In the genomic region with DNA sequence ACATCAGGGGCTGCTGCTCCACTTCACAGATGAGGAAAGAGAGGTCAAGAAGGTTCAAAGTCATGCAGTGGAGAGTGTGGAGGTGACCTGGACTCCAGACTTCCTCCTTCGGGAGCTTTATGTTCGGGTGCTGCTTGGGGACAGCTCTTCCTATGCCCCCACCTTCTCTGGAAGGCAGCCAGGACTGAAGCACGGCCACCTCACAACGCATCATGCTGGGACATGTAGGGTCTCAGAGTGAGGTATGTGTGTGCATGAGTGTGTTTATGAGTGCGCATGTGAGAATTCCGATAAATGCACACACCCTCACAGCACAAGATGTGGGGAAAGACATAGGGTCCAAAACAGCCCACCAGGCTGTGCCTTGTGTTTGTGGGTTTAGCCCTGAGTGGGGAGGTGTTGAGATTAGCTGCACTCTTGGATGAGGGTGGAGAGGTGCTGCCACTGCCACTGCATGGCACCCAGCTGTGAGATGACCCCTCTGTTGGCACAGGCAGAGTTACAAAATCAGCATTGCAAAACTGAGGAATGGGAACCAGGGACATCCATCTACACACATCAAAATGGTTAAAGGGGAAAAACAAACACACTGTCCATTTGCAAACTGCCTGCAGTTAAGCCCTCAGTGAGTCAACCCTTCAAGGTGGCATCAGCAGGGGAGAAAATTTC, we compare ENCODE assay signal across 1 cellular context.
TF ChIP-seq lines count a peak whose summit lies in the region.

No MANE protein-coding gene starts in this region.

TF ChIP-seq in HepG2, 621 proteins besides CTCF, POLR2A, EP300 and RAD21 (continued from another document and continues in another):
- TF ChIP-seq MED1 (CRISPR knock-in tag; IDR thresholded peaks at IDR 0.05): 0 out of 2 replicates have a peak, but pooled peaks have one; percentile 30
- TF ChIP-seq, protein P1, sequence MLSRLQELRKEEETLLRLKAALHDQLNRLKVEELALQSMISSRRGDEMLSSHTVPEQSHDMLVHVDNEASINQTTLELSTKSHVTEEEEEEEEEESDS (CRISPR knock-in tag; IDR thresholded peaks at IDR 0.05; ENCODE audit: borderline replicate concordance): no peak
- no peak for TF ChIP-seq ZNF619 (CRISPR knock-in tag; IDR thresholded peaks at IDR 0.05)
- TF ChIP-seq, protein P2, sequence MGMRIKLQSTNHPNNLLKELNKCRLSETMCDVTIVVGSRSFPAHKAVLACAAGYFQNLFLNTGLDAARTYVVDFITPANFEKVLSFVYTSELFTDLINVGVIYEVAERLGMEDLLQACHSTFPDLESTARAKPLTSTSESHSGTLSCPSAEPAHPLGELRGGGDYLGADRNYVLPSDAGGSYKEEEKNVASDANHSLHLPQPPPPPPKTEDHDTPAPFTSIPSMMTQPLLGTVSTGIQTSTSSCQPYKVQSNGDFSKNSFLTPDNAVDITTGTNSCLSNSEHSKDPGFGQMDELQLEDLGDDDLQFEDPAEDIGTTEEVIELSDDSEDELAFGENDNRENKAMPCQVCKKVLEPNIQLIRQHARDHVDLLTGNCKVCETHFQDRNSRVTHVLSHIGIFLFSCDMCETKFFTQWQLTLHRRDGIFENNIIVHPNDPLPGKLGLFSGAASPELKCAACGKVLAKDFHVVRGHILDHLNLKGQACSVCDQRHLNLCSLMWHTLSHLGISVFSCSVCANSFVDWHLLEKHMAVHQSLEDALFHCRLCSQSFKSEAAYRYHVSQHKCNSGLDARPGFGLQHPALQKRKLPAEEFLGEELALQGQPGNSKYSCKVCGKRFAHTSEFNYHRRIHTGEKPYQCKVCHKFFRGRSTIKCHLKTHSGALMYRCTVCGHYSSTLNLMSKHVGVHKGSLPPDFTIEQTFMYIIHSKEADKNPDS (CRISPR knock-in tag; IDR thresholded peaks at IDR 0.05): no peak
- TF ChIP-seq, protein P3, sequence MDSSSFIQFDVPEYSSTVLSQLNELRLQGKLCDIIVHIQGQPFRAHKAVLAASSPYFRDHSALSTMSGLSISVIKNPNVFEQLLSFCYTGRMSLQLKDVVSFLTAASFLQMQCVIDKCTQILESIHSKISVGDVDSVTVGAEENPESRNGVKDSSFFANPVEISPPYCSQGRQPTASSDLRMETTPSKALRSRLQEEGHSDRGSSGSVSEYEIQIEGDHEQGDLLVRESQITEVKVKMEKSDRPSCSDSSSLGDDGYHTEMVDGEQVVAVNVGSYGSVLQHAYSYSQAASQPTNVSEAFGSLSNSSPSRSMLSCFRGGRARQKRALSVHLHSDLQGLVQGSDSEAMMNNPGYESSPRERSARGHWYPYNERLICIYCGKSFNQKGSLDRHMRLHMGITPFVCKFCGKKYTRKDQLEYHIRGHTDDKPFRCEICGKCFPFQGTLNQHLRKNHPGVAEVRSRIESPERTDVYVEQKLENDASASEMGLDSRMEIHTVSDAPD (CRISPR knock-in tag; IDR thresholded peaks at IDR 0.05): no peak
- no peak for TF ChIP-seq ZNF781 (CRISPR knock-in tag; IDR thresholded peaks at IDR 0.05; ENCODE audit: borderline replicate concordance, not compliant biosample characterization)
- TF ChIP-seq ATRX (CRISPR knock-in tag; IDR thresholded peaks at IDR 0.05; ENCODE audit: borderline replicate concordance): no peak
- TF ChIP-seq ZNF670 (CRISPR knock-in tag; IDR thresholded peaks at IDR 0.05; ENCODE audit: borderline replicate concordance): no peak
- no peak for TF ChIP-seq RFX3 (CRISPR knock-in tag; IDR thresholded peaks at IDR 0.05)
- TF ChIP-seq TMF1 (CRISPR knock-in tag; IDR thresholded peaks at IDR 0.05; ENCODE audit: low read depth): no peak
- TF ChIP-seq NR2F6 (IDR thresholded peaks at IDR 0.05): no peak
- TF ChIP-seq NR2F6 (CRISPR knock-in tag; IDR thresholded peaks at IDR 0.05): peak; percentile 68; the same call in 1 of the 2 replicates
- TF ChIP-seq SAP130 (CRISPR knock-in tag; IDR thresholded peaks at IDR 0.05; ENCODE audit: low read depth): peak; percentile 40; the same call in 1 of the 2 replicates
- TF ChIP-seq, protein P4, sequence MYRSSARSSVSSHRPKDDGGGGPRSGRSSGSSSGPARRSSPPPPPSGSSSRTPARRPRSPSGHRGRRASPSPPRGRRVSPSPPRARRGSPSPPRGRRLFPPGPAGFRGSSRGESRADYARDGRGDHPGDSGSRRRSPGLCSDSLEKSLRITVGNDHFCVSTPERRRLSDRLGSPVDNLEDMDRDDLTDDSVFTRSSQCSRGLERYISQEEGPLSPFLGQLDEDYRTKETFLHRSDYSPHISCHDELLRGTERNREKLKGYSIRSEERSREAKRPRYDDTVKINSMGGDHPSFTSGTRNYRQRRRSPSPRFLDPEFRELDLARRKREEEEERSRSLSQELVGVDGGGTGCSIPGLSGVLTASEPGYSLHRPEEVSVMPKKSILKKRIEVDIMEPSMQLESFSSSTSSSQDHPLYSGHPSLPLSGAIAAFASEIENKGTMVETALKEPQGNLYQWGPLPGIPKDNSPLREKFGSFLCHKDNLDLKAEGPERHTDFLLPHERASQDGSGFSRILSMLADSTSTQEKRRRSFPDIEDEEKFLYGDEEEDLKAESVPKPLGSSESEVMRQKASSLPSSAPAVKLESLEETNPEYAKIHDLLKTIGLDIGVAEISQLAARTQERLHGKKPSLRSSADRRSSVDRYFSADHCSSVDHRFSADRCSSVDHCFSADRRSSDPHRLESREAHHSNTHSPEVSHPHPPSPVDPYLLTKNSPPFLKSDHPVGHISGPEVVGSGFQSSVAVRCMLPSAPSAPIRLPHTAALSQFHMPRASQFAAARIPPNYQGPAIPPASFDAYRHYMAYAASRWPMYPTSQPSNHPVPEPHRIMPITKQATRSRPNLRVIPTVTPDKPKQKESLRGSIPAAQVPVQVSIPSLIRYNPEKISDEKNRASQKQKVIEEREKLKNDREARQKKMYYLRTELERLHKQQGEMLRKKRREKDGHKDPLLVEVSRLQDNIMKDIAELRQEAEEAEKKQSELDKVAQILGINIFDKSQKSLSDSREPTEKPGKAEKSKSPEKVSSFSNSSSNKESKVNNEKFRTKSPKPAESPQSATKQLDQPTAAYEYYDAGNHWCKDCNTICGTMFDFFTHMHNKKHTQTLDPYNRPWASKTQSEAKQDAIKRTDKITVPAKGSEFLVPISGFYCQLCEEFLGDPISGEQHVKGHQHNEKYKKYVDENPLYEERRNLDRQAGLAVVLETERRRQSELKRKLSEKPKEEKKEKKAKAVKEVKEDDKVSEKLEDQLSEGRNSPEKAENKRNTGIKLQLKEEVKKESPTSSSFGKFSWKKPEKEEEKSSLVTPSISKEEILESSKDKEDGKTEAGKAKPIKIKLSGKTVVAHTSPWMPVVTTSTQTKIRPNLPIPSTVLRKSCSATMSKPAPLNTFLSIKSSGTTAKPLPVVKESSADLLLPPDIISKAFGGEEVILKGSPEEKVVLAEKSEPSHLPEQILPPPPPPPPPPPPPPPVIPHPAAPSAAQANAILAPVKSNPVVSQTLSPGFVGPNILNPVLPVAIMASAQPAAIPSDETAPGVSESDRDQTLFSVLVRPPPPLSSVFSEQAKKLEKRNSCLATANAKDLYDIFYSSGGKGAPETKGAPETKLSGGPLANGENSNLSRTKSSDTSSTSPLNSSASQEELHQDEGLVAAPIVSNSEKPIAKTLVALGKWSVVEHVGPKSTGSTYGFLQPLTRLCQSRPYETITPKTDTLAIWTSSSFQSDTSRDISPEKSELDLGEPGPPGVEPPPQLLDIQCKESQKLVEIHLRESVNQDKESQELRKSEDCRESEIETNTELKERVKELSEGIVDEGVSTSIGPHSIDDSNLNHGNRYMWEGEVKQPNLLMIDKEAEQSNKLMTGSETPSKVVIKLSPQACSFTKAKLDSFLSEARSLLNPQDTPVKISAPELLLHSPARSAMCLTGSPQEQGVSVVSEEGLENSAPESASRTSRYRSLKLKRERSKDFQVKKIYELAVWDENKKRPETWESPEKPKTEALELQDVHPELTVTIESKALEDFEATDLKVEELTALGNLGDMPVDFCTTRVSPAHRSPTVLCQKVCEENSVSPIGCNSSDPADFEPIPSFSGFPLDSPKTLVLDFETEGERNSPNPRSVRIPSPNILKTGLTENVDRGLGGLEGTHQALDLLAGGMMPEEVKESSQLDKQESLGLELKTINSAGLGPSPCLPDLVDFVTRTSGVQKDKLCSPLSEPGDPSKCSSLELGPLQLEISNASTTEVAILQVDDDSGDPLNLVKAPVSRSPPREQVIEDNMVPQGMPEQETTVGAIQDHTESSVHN (CRISPR knock-in tag; IDR thresholded peaks at IDR 0.05): no peak
- TF ChIP-seq ZNF484 (CRISPR knock-in tag; IDR thresholded peaks at IDR 0.05; ENCODE audit: borderline replicate concordance, low read depth): no peak
- no peak for TF ChIP-seq PHF20 (CRISPR knock-in tag; IDR thresholded peaks at IDR 0.05)
- TF ChIP-seq, protein P5, sequence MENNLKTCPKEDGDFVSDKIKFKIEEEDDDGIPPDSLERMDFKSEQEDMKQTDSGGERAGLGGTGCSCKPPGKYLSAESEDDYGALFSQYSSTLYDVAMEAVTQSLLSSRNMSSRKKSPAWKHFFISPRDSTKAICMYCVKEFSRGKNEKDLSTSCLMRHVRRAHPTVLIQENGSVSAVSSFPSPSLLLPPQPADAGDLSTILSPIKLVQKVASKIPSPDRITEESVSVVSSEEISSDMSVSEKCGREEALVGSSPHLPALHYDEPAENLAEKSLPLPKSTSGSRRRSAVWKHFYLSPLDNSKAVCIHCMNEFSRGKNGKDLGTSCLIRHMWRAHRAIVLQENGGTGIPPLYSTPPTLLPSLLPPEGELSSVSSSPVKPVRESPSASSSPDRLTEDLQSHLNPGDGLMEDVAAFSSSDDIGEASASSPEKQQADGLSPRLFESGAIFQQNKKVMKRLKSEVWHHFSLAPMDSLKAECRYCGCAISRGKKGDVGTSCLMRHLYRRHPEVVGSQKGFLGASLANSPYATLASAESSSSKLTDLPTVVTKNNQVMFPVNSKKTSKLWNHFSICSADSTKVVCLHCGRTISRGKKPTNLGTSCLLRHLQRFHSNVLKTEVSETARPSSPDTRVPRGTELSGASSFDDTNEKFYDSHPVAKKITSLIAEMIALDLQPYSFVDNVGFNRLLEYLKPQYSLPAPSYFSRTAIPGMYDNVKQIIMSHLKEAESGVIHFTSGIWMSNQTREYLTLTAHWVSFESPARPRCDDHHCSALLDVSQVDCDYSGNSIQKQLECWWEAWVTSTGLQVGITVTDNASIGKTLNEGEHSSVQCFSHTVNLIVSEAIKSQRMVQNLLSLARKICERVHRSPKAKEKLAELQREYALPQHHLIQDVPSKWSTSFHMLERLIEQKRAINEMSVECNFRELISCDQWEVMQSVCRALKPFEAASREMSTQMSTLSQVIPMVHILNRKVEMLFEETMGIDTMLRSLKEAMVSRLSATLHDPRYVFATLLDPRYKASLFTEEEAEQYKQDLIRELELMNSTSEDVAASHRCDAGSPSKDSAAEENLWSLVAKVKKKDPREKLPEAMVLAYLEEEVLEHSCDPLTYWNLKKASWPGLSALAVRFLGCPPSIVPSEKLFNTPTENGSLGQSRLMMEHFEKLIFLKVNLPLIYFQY (CRISPR knock-in tag; IDR thresholded peaks at IDR 0.05; ENCODE audit: borderline replicate concordance): no peak
- TF ChIP-seq, protein P6, sequence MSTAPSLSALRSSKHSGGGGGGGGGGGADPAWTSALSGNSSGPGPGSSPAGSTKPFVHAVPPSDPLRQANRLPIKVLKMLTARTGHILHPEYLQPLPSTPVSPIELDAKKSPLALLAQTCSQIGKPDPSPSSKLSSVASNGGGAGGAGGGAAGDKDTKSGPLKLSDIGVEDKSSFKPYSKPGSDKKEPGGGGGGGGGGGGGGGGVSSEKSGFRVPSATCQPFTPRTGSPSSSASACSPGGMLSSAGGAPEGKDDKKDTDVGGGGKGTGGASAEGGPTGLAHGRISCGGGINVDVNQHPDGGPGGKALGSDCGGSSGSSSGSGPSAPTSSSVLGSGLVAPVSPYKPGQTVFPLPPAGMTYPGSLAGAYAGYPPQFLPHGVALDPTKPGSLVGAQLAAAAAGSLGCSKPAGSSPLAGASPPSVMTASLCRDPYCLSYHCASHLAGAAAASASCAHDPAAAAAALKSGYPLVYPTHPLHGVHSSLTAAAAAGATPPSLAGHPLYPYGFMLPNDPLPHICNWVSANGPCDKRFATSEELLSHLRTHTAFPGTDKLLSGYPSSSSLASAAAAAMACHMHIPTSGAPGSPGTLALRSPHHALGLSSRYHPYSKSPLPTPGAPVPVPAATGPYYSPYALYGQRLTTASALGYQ (CRISPR knock-in tag; IDR thresholded peaks at IDR 0.05): no peak
- TF ChIP-seq, protein P7, sequence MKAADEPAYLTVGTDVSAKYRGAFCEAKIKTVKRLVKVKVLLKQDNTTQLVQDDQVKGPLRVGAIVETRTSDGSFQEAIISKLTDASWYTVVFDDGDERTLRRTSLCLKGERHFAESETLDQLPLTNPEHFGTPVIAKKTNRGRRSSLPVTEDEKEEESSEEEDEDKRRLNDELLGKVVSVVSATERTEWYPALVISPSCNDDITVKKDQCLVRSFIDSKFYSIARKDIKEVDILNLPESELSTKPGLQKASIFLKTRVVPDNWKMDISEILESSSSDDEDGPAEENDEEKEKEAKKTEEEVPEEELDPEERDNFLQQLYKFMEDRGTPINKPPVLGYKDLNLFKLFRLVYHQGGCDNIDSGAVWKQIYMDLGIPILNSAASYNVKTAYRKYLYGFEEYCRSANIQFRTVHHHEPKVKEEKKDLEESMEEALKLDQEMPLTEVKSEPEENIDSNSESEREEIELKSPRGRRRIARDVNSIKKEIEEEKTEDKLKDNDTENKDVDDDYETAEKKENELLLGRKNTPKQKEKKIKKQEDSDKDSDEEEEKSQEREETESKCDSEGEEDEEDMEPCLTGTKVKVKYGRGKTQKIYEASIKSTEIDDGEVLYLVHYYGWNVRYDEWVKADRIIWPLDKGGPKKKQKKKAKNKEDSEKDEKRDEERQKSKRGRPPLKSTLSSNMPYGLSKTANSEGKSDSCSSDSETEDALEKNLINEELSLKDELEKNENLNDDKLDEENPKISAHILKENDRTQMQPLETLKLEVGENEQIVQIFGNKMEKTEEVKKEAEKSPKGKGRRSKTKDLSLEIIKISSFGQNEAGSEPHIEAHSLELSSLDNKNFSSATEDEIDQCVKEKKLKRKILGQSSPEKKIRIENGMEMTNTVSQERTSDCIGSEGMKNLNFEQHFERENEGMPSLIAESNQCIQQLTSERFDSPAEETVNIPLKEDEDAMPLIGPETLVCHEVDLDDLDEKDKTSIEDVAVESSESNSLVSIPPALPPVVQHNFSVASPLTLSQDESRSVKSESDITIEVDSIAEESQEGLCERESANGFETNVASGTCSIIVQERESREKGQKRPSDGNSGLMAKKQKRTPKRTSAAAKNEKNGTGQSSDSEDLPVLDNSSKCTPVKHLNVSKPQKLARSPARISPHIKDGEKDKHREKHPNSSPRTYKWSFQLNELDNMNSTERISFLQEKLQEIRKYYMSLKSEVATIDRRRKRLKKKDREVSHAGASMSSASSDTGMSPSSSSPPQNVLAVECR (CRISPR knock-in tag; IDR thresholded peaks at IDR 0.05; ENCODE audit: borderline replicate concordance): 0 out of 2 replicates have a peak, but pooled peaks have one; percentile 12
- TF ChIP-seq, protein P8, sequence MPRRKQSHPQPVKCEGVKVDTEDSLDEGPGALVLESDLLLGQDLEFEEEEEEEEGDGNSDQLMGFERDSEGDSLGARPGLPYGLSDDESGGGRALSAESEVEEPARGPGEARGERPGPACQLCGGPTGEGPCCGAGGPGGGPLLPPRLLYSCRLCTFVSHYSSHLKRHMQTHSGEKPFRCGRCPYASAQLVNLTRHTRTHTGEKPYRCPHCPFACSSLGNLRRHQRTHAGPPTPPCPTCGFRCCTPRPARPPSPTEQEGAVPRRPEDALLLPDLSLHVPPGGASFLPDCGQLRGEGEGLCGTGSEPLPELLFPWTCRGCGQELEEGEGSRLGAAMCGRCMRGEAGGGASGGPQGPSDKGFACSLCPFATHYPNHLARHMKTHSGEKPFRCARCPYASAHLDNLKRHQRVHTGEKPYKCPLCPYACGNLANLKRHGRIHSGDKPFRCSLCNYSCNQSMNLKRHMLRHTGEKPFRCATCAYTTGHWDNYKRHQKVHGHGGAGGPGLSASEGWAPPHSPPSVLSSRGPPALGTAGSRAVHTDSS (CRISPR knock-in tag; conservative IDR thresholded peaks at IDR 0.05): no peak
- no peak for TF ChIP-seq ZNF790 (CRISPR knock-in tag; IDR thresholded peaks at IDR 0.05; ENCODE audit: borderline replicate concordance)
- 0 out of 2 replicates have a peak, but pooled peaks have one; percentile 40 for TF ChIP-seq ZNF746 (CRISPR knock-in tag; IDR thresholded peaks at IDR 0.05)
- no peak for TF ChIP-seq ZNF180 (CRISPR knock-in tag; IDR thresholded peaks at IDR 0.05; ENCODE audit: borderline replicate concordance, low read depth)
- TF ChIP-seq RFXANK (CRISPR knock-in tag; IDR thresholded peaks at IDR 0.05): no peak
- TF ChIP-seq ZNF33A (CRISPR knock-in tag; IDR thresholded peaks at IDR 0.05; ENCODE audit: borderline replicate concordance): no peak
